ENCODE assay signal across 25 cellular contexts in genomic region chr2:128354161-128354560, GRCh38.
"Had no signal": no experiment of that assay in that cellular context is flagged by ENCODE, and none has a peak within 500 bp of the region (broad histone marks: within the 10 kb centered on the region; RNA-seq: fewer than 3 reads in every experiment).

No MANE protein-coding gene starts in this region.

- H3K4me1 Mint-ChIP-seq: activated naive CD8-positive, alpha-beta T cell treated with anti-CD3 and anti-CD28 coated beads for 36 hours; stimulated activated effector memory CD8-positive, alpha-beta T cell treated with anti-CD3 and anti-CD28 coated beads, Interleukin-12 subunit alpha, Interleukin-12 subunit beta, amount 100 ng/mL, for 72 hours had no signal

- H3K36me3 ChIP-seq: adrenal gland, ascending aorta, brain microvascular endothelial cell, gastroesophageal sphincter, left lung, right lobe of liver had no signal

- H3K9me3 ChIP-seq: adrenal gland, ascending aorta, right lobe of liver had no signal

- H3K27me3 ChIP-seq: adrenal gland, ascending aorta, brain microvascular endothelial cell, gastroesophageal sphincter, left lung, right lobe of liver had no signal

- H3K36me3 Mint-ChIP-seq: activated naive CD8-positive, alpha-beta T cell treated with anti-CD3 and anti-CD28 coated beads for 36 hours; stimulated activated effector memory CD8-positive, alpha-beta T cell treated with anti-CD3 and anti-CD28 coated beads, Interleukin-12 subunit alpha, Interleukin-12 subunit beta, amount 100 ng/mL, for 72 hours had no signal

- H3K27ac Mint-ChIP-seq: activated naive CD4-positive, alpha-beta T cell treated with anti-CD3 and anti-CD28 coated beads for 36 hours; activated naive CD8-positive, alpha-beta T cell treated with anti-CD3 and anti-CD28 coated beads for 36 hours; activated T-cell treated with anti-CD3 and anti-CD28 coated beads, Interleukin-2, amount 50 U/mL, for 72 hours; effector memory CD8-positive, alpha-beta T cell; natural killer cell; stimulated activated effector memory CD8-positive, alpha-beta T cell treated with anti-CD3 and anti-CD28 coated beads, Interleukin-12 subunit alpha, Interleukin-12 subunit beta, amount 100 ng/mL, for 72 hours; stimulated activated naive CD8-positive, alpha-beta T cell treated with anti-CD3 and anti-CD28 coated beads, Interleukin-15, Interleukin-2, amounts not matched to agents 100 ng/mL and 50 ng/mL, for 24 hours had no signal

- DNase-seq: activated CD4-positive, alpha-beta T cell treated with anti-CD3 and anti-CD28 coated beads for 4 hours; activated CD4-positive, alpha-beta T cell treated with anti-CD3 and anti-CD28 coated beads, Interleukin-2, amount 50 U/mL, for 4 hours; activated CD4-positive, CD25-positive, alpha-beta regulatory T cell; activated effector memory CD4-positive, alpha-beta T cell treated with Interleukin-2 at 50 U/mL for 16 hours; activated naive CD4-positive, alpha-beta T cell treated with anti-CD3 and anti-CD28 coated beads for 36 hours; activated naive CD8-positive, alpha-beta T cell treated with anti-CD3 and anti-CD28 coated beads for 36 hours; activated T-cell treated with anti-CD3 and anti-CD28 coated beads for 4 hours; activated T-cell treated with anti-CD3 and anti-CD28 coated beads, Interleukin-2, amount 50 U/mL, for 72 hours; cortex of kidney; effector memory CD8-positive, alpha-beta T cell; hippocampal formation; left lung; mammary epithelial cell; midbrain; natural killer cell; right lobe of liver; stimulated activated CD4-positive, alpha-beta T cell treated with anti-CD3 and anti-CD28 coated beads, Interleukin-12 subunit alpha, Interleukin-12 subunit beta, amount 100 ng/mL, for 4 hours; stimulated activated CD4-positive, alpha-beta T cell treated with anti-CD3 and anti-CD28 coated beads, Interleukin-4, amount 100 ng/mL, for 1 hour had no signal

- ATAC-seq: activated T-cell treated with anti-CD3 and anti-CD28 coated beads, Interleukin-2, amount 50 U/mL, for 72 hours; effector memory CD8-positive, alpha-beta T cell; gastroesophageal sphincter; left lung; natural killer cell; right lobe of liver; stimulated activated effector memory CD8-positive, alpha-beta T cell treated with anti-CD3 and anti-CD28 coated beads, Interleukin-12 subunit alpha, Interleukin-12 subunit beta, amount 100 ng/mL, for 72 hours had no signal

- H3K4me3 Mint-ChIP-seq: activated naive CD4-positive, alpha-beta T cell treated with anti-CD3 and anti-CD28 coated beads for 36 hours; activated naive CD8-positive, alpha-beta T cell treated with anti-CD3 and anti-CD28 coated beads for 36 hours; activated T-cell treated with anti-CD3 and anti-CD28 coated beads, Interleukin-2, amount 50 U/mL, for 72 hours; effector memory CD8-positive, alpha-beta T cell; natural killer cell; stimulated activated effector memory CD8-positive, alpha-beta T cell treated with anti-CD3 and anti-CD28 coated beads, Interleukin-12 subunit alpha, Interleukin-12 subunit beta, amount 100 ng/mL, for 72 hours; stimulated activated naive CD8-positive, alpha-beta T cell treated with anti-CD3 and anti-CD28 coated beads, Interleukin-15, Interleukin-2, amounts not matched to agents 100 ng/mL and 50 ng/mL, for 24 hours had no signal

- H3K4me3 ChIP-seq: adrenal gland, ascending aorta, gastroesophageal sphincter, left lung, right lobe of liver, skin epidermis had no signal

- H3K4me1 ChIP-seq: ascending aorta, left lung, right lobe of liver had no signal

- H3K27me3 Mint-ChIP-seq: activated naive CD8-positive, alpha-beta T cell treated with anti-CD3 and anti-CD28 coated beads for 36 hours; stimulated activated naive CD8-positive, alpha-beta T cell treated with anti-CD3 and anti-CD28 coated beads, Interleukin-15, Interleukin-2, amounts not matched to agents 100 ng/mL and 50 ng/mL, for 24 hours had no signal

- H3K9me3 Mint-ChIP-seq: natural killer cell had no signal

- H3K27ac ChIP-seq: adrenal gland, ascending aorta, brain microvascular endothelial cell, gastroesophageal sphincter, left lung, right lobe of liver had no signal
